In genomic region chr16:87470332-87470731, GRCh38 we compare ENCODE assay signal across 1 cellular context.
TF ChIP-seq lines count a peak whose summit lies in the region.

No MANE protein-coding gene starts in this region.

TF ChIP-seq in WTC11, 78 proteins besides CTCF, POLR2A, EP300 and RAD21 (continued from another document):
- TF ChIP-seq PRDM15 (CRISPR knock-in tag; IDR thresholded peaks at IDR 0.05), result no peak
- TF ChIP-seq TCF7 (CRISPR knock-in tag; IDR thresholded peaks at IDR 0.05; ENCODE audit: low read depth), result no peak
- TF ChIP-seq, protein P1, sequence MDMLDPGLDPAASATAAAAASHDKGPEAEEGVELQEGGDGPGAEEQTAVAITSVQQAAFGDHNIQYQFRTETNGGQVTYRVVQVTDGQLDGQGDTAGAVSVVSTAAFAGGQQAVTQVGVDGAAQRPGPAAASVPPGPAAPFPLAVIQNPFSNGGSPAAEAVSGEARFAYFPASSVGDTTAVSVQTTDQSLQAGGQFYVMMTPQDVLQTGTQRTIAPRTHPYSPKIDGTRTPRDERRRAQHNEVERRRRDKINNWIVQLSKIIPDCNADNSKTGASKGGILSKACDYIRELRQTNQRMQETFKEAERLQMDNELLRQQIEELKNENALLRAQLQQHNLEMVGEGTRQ (CRISPR knock-in tag; IDR thresholded peaks at IDR 0.05), result no peak
- TF ChIP-seq ZNF425 (CRISPR knock-in tag; conservative IDR thresholded peaks at IDR 0.05), result no peak
- no peak for TF ChIP-seq IRF2 (CRISPR knock-in tag; IDR thresholded peaks at IDR 0.05; ENCODE audit: borderline replicate concordance, low read depth)
- no peak for TF ChIP-seq PRRX2 (CRISPR knock-in tag; IDR thresholded peaks at IDR 0.05)
- TF ChIP-seq, protein P2, sequence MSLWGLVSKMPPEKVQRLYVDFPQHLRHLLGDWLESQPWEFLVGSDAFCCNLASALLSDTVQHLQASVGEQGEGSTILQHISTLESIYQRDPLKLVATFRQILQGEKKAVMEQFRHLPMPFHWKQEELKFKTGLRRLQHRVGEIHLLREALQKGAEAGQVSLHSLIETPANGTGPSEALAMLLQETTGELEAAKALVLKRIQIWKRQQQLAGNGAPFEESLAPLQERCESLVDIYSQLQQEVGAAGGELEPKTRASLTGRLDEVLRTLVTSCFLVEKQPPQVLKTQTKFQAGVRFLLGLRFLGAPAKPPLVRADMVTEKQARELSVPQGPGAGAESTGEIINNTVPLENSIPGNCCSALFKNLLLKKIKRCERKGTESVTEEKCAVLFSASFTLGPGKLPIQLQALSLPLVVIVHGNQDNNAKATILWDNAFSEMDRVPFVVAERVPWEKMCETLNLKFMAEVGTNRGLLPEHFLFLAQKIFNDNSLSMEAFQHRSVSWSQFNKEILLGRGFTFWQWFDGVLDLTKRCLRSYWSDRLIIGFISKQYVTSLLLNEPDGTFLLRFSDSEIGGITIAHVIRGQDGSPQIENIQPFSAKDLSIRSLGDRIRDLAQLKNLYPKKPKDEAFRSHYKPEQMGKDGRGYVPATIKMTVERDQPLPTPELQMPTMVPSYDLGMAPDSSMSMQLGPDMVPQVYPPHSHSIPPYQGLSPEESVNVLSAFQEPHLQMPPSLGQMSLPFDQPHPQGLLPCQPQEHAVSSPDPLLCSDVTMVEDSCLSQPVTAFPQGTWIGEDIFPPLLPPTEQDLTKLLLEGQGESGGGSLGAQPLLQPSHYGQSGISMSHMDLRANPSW (CRISPR knock-in tag; conservative IDR thresholded peaks at IDR 0.05; ENCODE audit: low read depth), result no peak
- no peak for TF ChIP-seq ELF4 (CRISPR knock-in tag; IDR thresholded peaks at IDR 0.05; ENCODE audit: low read depth)
- TF ChIP-seq FOXJ3 (CRISPR knock-in tag; IDR thresholded peaks at IDR 0.05; ENCODE audit: borderline replicate concordance), result no peak
- TF ChIP-seq, protein P3, sequence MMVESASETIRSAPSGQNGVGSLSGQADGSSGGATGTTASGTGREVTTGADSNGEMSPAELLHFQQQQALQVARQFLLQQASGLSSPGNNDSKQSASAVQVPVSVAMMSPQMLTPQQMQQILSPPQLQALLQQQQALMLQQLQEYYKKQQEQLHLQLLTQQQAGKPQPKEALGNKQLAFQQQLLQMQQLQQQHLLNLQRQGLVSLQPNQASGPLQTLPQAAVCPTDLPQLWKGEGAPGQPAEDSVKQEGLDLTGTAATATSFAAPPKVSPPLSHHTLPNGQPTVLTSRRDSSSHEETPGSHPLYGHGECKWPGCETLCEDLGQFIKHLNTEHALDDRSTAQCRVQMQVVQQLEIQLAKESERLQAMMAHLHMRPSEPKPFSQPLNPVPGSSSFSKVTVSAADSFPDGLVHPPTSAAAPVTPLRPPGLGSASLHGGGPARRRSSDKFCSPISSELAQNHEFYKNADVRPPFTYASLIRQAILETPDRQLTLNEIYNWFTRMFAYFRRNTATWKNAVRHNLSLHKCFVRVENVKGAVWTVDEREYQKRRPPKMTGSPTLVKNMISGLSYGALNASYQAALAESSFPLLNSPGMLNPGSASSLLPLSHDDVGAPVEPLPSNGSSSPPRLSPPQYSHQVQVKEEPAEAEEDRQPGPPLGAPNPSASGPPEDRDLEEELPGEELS (CRISPR knock-in tag; IDR thresholded peaks at IDR 0.05), result no peak
